ENCODE assay signal across 17 cellular contexts in the genomic region with DNA sequence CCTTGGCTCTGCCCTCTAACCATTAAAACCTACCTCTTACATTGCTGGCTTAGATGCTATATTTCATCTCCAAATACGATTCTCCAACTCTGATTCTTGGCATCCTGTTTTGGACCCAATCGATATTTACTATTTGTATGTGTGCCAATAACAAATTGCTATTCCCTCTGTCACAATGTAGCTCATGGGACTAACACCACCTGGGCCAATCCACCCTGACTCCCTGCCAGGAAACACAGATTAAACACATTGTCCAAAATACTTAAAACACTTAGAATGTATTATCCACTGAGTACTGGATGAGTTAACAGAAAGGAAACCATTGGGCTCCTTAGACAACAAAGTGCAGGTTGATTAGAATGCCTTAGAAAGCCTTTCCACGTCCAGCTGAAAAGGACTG.
"Had no signal": no experiment of that assay in that cellular context is flagged by ENCODE, and none has a peak within 500 bp of the region (broad histone marks: within the 10 kb centered on the region; RNA-seq: fewer than 3 reads in every experiment).

No MANE protein-coding gene starts in this region.

- DNase-seq: activated CD4-positive, alpha-beta T cell treated with anti-CD3 and anti-CD28 coated beads, Interleukin-2, amount 10 ng/mL, durations not matched to agents 7 days and 5 days; activated CD4-positive, CD25-positive, alpha-beta regulatory T cell; activated CD8-positive, alpha-beta memory T cell treated with anti-CD3 and anti-CD28 coated beads, Interleukin-2, amount 50 U/mL, for 48 hours; activated naive CD8-positive, alpha-beta T cell treated with anti-CD3 and anti-CD28 coated beads for 36 hours; amygdala; central memory CD4-positive, alpha-beta T cell; colonic mucosa; effector CD4-positive, alpha-beta T cell; head of caudate nucleus; mammary epithelial cell; naive thymus-derived CD4-positive, alpha-beta T cell; stimulated activated CD4-positive, alpha-beta T cell treated with anti-CD3 and anti-CD28 coated beads, Interleukin-12 subunit alpha, Interleukin-12 subunit beta, amount 100 ng/mL, for 4 hours; stimulated activated CD4-positive, alpha-beta T cell treated with anti-CD3 and anti-CD28 coated beads, Interleukin-2, amount 100 ng/mL, for 24 hours had no signal

- H3K27ac Mint-ChIP-seq: activated CD4-positive, alpha-beta T cell treated with anti-CD3 and anti-CD28 coated beads, Interleukin-2, amount 10 ng/mL, durations not matched to agents 7 days and 5 days; activated naive CD8-positive, alpha-beta T cell treated with anti-CD3 and anti-CD28 coated beads for 36 hours; naive thymus-derived CD4-positive, alpha-beta T cell; T-helper 2 cell treated with Interferon-gamma antibody and Interleukin-4, amounts not matched to agents 5 μg/mL and 100 μg/mL, for 36 hours had no signal

- H3K4me1 Mint-ChIP-seq: activated CD4-positive, alpha-beta T cell treated with anti-CD3 and anti-CD28 coated beads, Interleukin-2, amount 10 ng/mL, durations not matched to agents 7 days and 5 days; activated naive CD8-positive, alpha-beta T cell treated with anti-CD3 and anti-CD28 coated beads for 36 hours; naive thymus-derived CD4-positive, alpha-beta T cell had no signal

- H3K27me3 Mint-ChIP-seq: activated CD4-positive, alpha-beta T cell treated with anti-CD3 and anti-CD28 coated beads, Interleukin-2, amount 10 ng/mL, durations not matched to agents 7 days and 5 days; activated naive CD8-positive, alpha-beta T cell treated with anti-CD3 and anti-CD28 coated beads for 36 hours; naive thymus-derived CD4-positive, alpha-beta T cell had no signal

- H3K4me3 Mint-ChIP-seq: activated CD4-positive, alpha-beta T cell treated with anti-CD3 and anti-CD28 coated beads, Interleukin-2, amount 10 ng/mL, durations not matched to agents 7 days and 5 days; activated naive CD8-positive, alpha-beta T cell treated with anti-CD3 and anti-CD28 coated beads for 36 hours; brain; naive thymus-derived CD4-positive, alpha-beta T cell; T-helper 2 cell treated with Interferon-gamma antibody and Interleukin-4, amounts not matched to agents 5 μg/mL and 100 μg/mL, for 36 hours had no signal

- H3K4me3 ChIP-seq: colonic mucosa, esophagus muscularis mucosa had no signal

- H3K9me3 Mint-ChIP-seq: activated naive CD8-positive, alpha-beta T cell treated with anti-CD3 and anti-CD28 coated beads for 36 hours; brain had no signal

- H3K9me3 ChIP-seq: colonic mucosa, esophagus muscularis mucosa, neutrophil had no signal

- H3K27me3 ChIP-seq: colonic mucosa, esophagus muscularis mucosa, neutrophil had no signal

- H3K36me3 ChIP-seq: colonic mucosa, esophagus muscularis mucosa, neutrophil had no signal

- H3K4me1 ChIP-seq: colonic mucosa had no signal

- H3K27ac ChIP-seq: colonic mucosa, esophagus muscularis mucosa, neutrophil had no signal

- H3K36me3 Mint-ChIP-seq: activated naive CD8-positive, alpha-beta T cell treated with anti-CD3 and anti-CD28 coated beads for 36 hours; brain; naive thymus-derived CD4-positive, alpha-beta T cell had no signal
